Comparison of ENCODE assay signal across 1 cellular context in the genomic region with DNA sequence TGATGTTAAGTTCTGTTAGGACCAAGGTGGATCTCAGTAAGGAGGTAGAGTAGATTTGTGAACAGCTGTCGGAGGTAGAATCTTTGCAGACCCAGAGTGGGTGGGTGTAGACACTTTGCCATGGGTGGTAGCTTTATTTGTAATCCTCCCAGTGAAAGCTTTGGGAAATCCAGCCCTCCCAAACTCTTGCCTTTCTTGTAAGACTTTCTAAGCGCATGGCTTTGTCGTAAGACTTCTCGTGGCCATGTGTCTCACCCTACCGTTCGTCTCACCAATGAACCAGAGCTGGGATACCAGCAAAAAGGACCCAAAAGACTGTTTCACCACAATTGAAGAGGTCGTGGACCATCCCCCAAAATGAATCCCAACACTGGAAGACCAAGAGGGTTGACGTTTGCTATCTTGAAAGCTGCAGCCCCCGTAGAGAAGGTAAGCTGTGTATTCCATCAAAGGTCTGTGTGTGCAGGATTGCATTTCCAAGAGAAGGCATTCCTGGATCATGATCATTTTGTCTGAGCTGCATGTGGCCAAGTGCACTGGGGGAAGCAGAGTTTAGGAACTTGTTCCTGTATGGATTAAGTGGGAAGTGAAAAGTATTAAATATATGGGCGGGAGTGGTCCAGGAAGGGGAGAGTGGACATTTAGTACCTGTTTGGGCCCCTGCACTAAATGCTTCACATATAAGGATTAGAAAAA.
A peak's percentile ranks its signal among the peaks of the same experiment; 100 is the strongest.
TF ChIP-seq lines count a peak whose summit lies in the region.

No MANE protein-coding gene starts in this region.

TF ChIP-seq in HepG2, 621 proteins besides CTCF, POLR2A, EP300 and RAD21 (continues in another document):
- TF ChIP-seq KLF16 (CRISPR knock-in tag; IDR thresholded peaks at IDR 0.05) (0 out of 4 replicates have a peak, but pooled peaks of 1 of the 2 experiments have one; percentile 13), XBP1 (CRISPR knock-in tag; IDR thresholded peaks at IDR 0.05) (no peak), CCDC6 (CRISPR knock-in tag; IDR thresholded peaks at IDR 0.05) (no peak), SRSF9 (IDR thresholded peaks at IDR 0.05; ENCODE audit: borderline replicate concordance, insufficient read depth, low read depth, low read length, poor library complexity, severe bottlenecking) (no peak), ZNF775 (CRISPR knock-in tag; IDR thresholded peaks at IDR 0.05; ENCODE audit: borderline replicate concordance) (0 out of 2 replicates have a peak, but pooled peaks have one; percentile 42), ZBTB39 (CRISPR knock-in tag; IDR thresholded peaks at IDR 0.05) (peak; percentile 35; the same call in 1 of the 2 replicates), FOXC1 (CRISPR knock-in tag; IDR thresholded peaks at IDR 0.05; ENCODE audit: borderline replicate concordance) (peak; percentile 78), ZNF251 (CRISPR knock-in tag; IDR thresholded peaks at IDR 0.05) (no peak), ZNF674 (CRISPR knock-in tag; IDR thresholded peaks at IDR 0.05; ENCODE audit: low read depth) (0 out of 2 replicates have a peak, but pooled peaks have one; percentile 9), ZNF337 (CRISPR knock-in tag; IDR thresholded peaks at IDR 0.05; ENCODE audit: borderline replicate concordance, low read depth) (no peak), RORA (CRISPR knock-in tag; IDR thresholded peaks at IDR 0.05) (0 out of 2 replicates have a peak, but pooled peaks have one; percentile 52), ZNF383 (CRISPR knock-in tag; IDR thresholded peaks at IDR 0.05; ENCODE audit: borderline replicate concordance) (no peak), ZFP82 (CRISPR knock-in tag; IDR thresholded peaks at IDR 0.05; ENCODE audit: borderline replicate concordance) (no peak), SOX5 (CRISPR knock-in tag; IDR thresholded peaks at IDR 0.05; ENCODE audit: borderline replicate concordance) (no peak), TOE1 (CRISPR knock-in tag; IDR thresholded peaks at IDR 0.05) (0 out of 2 replicates have a peak, but pooled peaks have one; percentile 21), ELF3 (CRISPR knock-in tag; IDR thresholded peaks at IDR 0.05) (0 out of 2 replicates have a peak, but pooled peaks have one; percentile 11), ZNF143 (CRISPR knock-in tag; IDR thresholded peaks at IDR 0.05) (no peak), FOXO4 (CRISPR knock-in tag; conservative IDR thresholded peaks at IDR 0.05) (peak; percentile 88; the same call in 1 of the 2 replicates), ZNF484 (CRISPR knock-in tag; IDR thresholded peaks at IDR 0.05; ENCODE audit: borderline replicate concordance, low read depth) (0 out of 2 replicates have a peak, but pooled peaks have one; percentile 61), ZNF180 (CRISPR knock-in tag; IDR thresholded peaks at IDR 0.05; ENCODE audit: borderline replicate concordance, low read depth) (no peak), FOXK1 (CRISPR knock-in tag; IDR thresholded peaks at IDR 0.05; ENCODE audit: borderline replicate concordance, low read depth) (no peak), REL (CRISPR knock-in tag; conservative IDR thresholded peaks at IDR 0.05) (no peak)
- TF ChIP-seq, protein P1, sequence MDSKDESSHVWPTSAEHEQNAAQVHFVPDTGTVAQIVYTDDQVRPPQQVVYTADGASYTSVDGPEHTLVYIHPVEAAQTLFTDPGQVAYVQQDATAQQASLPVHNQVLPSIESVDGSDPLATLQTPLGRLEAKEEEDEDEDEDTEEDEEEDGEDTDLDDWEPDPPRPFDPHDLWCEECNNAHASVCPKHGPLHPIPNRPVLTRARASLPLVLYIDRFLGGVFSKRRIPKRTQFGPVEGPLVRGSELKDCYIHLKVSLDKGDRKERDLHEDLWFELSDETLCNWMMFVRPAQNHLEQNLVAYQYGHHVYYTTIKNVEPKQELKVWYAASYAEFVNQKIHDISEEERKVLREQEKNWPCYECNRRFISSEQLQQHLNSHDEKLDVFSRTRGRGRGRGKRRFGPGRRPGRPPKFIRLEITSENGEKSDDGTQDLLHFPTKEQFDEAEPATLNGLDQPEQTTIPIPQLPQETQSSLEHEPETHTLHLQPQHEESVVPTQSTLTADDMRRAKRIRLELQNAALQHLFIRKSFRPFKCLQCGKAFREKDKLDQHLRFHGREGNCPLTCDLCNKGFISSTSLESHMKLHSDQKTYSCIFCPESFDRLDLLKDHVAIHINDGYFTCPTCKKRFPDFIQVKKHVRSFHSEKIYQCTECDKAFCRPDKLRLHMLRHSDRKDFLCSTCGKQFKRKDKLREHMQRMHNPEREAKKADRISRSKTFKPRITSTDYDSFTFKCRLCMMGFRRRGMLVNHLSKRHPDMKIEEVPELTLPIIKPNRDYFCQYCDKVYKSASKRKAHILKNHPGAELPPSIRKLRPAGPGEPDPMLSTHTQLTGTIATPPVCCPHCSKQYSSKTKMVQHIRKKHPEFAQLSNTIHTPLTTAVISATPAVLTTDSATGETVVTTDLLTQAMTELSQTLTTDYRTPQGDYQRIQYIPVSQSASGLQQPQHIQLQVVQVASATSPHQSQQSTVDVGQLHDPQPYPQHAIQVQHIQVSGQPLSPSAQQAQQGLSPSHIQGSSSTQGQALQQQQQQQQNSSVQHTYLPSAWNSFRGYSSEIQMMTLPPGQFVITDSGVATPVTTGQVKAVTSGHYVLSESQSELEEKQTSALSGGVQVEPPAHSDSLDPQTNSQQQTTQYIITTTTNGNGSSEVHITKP (CRISPR knock-in tag; IDR thresholded peaks at IDR 0.05; ENCODE audit: low read depth) = no peak
- TF ChIP-seq, protein P2, sequence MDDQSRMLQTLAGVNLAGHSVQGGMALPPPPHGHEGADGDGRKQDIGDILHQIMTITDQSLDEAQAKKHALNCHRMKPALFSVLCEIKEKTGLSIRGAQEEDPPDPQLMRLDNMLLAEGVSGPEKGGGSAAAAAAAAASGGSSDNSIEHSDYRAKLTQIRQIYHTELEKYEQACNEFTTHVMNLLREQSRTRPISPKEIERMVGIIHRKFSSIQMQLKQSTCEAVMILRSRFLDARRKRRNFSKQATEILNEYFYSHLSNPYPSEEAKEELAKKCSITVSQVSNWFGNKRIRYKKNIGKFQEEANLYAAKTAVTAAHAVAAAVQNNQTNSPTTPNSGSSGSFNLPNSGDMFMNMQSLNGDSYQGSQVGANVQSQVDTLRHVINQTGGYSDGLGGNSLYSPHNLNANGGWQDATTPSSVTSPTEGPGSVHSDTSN (CRISPR knock-in tag; IDR thresholded peaks at IDR 0.05; ENCODE audit: borderline replicate concordance) = no peak
- TF ChIP-seq, protein P3, sequence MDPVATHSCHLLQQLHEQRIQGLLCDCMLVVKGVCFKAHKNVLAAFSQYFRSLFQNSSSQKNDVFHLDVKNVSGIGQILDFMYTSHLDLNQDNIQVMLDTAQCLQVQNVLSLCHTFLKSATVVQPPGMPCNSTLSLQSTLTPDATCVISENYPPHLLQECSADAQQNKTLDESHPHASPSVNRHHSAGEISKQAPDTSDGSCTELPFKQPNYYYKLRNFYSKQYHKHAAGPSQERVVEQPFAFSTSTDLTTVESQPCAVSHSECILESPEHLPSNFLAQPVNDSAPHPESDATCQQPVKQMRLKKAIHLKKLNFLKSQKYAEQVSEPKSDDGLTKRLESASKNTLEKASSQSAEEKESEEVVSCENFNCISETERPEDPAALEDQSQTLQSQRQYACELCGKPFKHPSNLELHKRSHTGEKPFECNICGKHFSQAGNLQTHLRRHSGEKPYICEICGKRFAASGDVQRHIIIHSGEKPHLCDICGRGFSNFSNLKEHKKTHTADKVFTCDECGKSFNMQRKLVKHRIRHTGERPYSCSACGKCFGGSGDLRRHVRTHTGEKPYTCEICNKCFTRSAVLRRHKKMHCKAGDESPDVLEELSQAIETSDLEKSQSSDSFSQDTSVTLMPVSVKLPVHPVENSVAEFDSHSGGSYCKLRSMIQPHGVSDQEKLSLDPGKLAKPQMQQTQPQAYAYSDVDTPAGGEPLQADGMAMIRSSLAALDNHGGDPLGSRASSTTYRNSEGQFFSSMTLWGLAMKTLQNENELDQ (CRISPR knock-in tag; IDR thresholded peaks at IDR 0.05; ENCODE audit: borderline replicate concordance) = no peak
- TF ChIP-seq, protein P4, sequence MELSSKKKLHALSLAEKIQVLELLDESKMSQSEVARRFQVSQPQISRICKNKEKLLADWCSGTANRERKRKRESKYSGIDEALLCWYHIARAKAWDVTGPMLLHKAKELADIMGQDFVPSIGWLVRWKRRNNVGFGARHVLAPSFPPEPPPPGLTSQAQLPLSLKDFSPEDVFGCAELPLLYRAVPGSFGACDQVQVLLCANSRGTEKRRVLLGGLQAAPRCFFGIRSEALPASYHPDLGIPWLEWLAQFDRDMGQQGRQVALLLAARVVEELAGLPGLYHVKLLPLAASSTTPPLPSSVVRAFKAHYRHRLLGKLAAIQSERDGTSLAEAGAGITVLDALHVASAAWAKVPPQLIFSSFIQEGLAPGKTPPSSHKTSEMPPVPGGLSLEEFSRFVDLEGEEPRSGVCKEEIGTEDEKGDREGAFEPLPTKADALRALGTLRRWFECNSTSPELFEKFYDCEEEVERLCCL (CRISPR knock-in tag; IDR thresholded peaks at IDR 0.05; ENCODE audit: borderline replicate concordance) = no peak
- TF ChIP-seq, protein P5, sequence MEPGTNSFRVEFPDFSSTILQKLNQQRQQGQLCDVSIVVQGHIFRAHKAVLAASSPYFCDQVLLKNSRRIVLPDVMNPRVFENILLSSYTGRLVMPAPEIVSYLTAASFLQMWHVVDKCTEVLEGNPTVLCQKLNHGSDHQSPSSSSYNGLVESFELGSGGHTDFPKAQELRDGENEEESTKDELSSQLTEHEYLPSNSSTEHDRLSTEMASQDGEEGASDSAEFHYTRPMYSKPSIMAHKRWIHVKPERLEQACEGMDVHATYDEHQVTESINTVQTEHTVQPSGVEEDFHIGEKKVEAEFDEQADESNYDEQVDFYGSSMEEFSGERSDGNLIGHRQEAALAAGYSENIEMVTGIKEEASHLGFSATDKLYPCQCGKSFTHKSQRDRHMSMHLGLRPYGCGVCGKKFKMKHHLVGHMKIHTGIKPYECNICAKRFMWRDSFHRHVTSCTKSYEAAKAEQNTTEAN (CRISPR knock-in tag; conservative IDR thresholded peaks at IDR 0.05) = no peak
